Comparison of ENCODE assay signal across 8 cellular contexts in genomic region chr12:12715459-12716150, GRCh38. TPM values are rescaled to one million over a fixed set of nuclear protein-coding genes. Genes with fewer than 3 reads are reported as not detected.
DNase-seq lines count a peak whose midpoint lies in the region; ATAC-seq, FAIRE-seq and TF ChIP-seq lines count a peak whose summit lies in the region.

No MANE protein-coding gene starts in this region.

- ATAC-seq in A549 (no peak), HG03066 (IDR thresholded peaks at IDR 0.05; ENCODE audit: low read depth, unreplicated experiment) (peak; percentile 31), RWPE2 (ENCODE audit: low read depth) (no peak)

- TF ChIP-seq EP300 in A549 (IDR thresholded peaks at IDR 0.05): no peak

- POLR2A ChIA-PET in A549 (lab: Yijun Ruan, JAX): interaction anchor here (2.1 to 2.3 kb wide), 2 partner anchors 10 to 359 kb away, joined by 5 to 10 read pairs; partner anchors contain the start of gene BORCS5

- WGBS in A549 (ENCODE audit: missing lambda C conversion rate): 76% methylated on average over 10 of the region's 10 CpGs

- no peak for FAIRE-seq in A549 (lab: Jason Lieb, UNC)

- peak overlapping the region; percentile 77 for H3K4me3 Mint-ChIP-seq in nephron progenitor cell

- peaks cover 58% of the 10 kb centered on the region for H3K4me1 Mint-ChIP-seq in nephron progenitor cell

- CTCF ChIA-PET in A549 (lab: Yijun Ruan, JAX): interaction anchor here (0.6 to 1.8 kb wide), 6 partner anchors 12 to 316 kb away, joined by 3 to 11 read pairs (median 3); no protein-coding TSS in a partner anchor

- TF ChIP-seq CTCF in A549 (IDR thresholded peaks at IDR 0.05) (no peak), GM13977 (IDR thresholded peaks at IDR 0.05; ENCODE audit: extremely low read depth, insufficient read depth, missing control alignments) (no peak), RWPE2 (IDR thresholded peaks at IDR 0.05; ENCODE audit: poor library complexity, severe bottlenecking) (no peak), nephron progenitor cell (IDR thresholded peaks at IDR 0.05) (no peak)

- peak overlapping the region; percentile 62 for H3K27ac Mint-ChIP-seq in nephron progenitor cell

- TF ChIP-seq POLR2A in A549 (IDR thresholded peaks at IDR 0.05; ENCODE audit: low read length): no peak

- peaks cover 15% of the 10 kb centered on the region for H3K36me3 Mint-ChIP-seq in nephron progenitor cell (ENCODE audit: low read depth)

- H3K36me3 ChIP-seq in RWPE2 (ENCODE audit: low read depth): peaks cover 26% of the 10 kb centered on the region

- no peaks in the 10 kb centered on the region for H3K9me3 Mint-ChIP-seq in nephron progenitor cell

- peak overlapping the region; percentile 93 for H3K4me2 ChIP-seq in A549

- in situ Hi-C loops in GM13977 (cut with MboI; ENCODE audit: low pct_unique_long_range_greater_than_20kb, low sequenced_read_pairs, unreplicated experiment): loop anchor here (10.0 kb wide), 1 partner anchor 341 kb away; no protein-coding TSS in a partner anchor

- peak in 1 of 2 experiments; percentile 12 for DNase-seq in A549 (ENCODE audit: low read depth in 1 of 2, low spot score in 1 of 2)
- DNase-seq in GM13977 (ENCODE audit: low spot score): peak; percentile 51
- no peak for DNase-seq in RWPE2 (ENCODE audit: low spot score)
- DNase-seq in nephron progenitor cell: no peak
- no peak for DNase-seq in DMS114 treated with DMSO at 0.1 percent for 48 hours (lab: John Stamatoyannopoulos, UW; ENCODE audit: unreplicated experiment)
- no peak for DNase-seq in NCI-H446 (lab: John Stamatoyannopoulos, UW)

- H3K4me1 ChIP-seq in A549 (peaks cover 39% of the 10 kb centered on the region), RWPE2 (ENCODE audit: insufficient read depth, poor library complexity, severe bottlenecking) (peaks cover 20% of the 10 kb centered on the region)

- peaks cover 13% of the 10 kb centered on the region for H3K27me3 Mint-ChIP-seq in nephron progenitor cell (ENCODE audit: low read depth, poor library complexity)

- no peak overlapping the region for H3K4me3 ChIP-seq in A549
- H3K4me3 ChIP-seq in RWPE2 (ENCODE audit: severe bottlenecking): peak overlapping the region; percentile 86

- H3K27me3 ChIP-seq in RWPE2 (ENCODE audit: insufficient read depth, poor library complexity, severe bottlenecking): no peaks in the 10 kb centered on the region

- no peaks in the 10 kb centered on the region for H3K9me3 ChIP-seq in A549
- no peaks in the 10 kb centered on the region for H3K9me3 ChIP-seq in RWPE2 (ENCODE audit: severe bottlenecking)

- H3K27ac ChIP-seq in A549 (peak overlapping the region; percentile 96 to 98), RWPE2 (ENCODE audit: poor library complexity, severe bottlenecking) (peak overlapping the region; percentile 97), cingulate gyrus (ENCODE audit: low read depth, low read length) (peak overlapping the region; percentile 99)

- no peak for TF ChIP-seq RAD21 in A549 (conservative IDR thresholded peaks at IDR 0.05 in 1 of 2, IDR thresholded peaks at IDR 0.05 in 1 of 2)

TF ChIP-seq in A549, 52 proteins besides CTCF, POLR2A, EP300 and RAD21:
- TF ChIP-seq EHMT2 (IDR thresholded peaks at IDR 0.05; ENCODE audit: low read depth) (no peak), FOXS1 (CRISPR knock-in tag; IDR thresholded peaks at IDR 0.05) (no peak), NPAS2 (CRISPR knock-in tag; IDR thresholded peaks at IDR 0.05; ENCODE audit: borderline replicate concordance) (no peak), NR3C1 (IDR thresholded peaks at IDR 0.05) (no peak)

RNA-seq across cellular contexts. Expression of gene CDKN1B, which starts 1.6 kb away (rescaled TPM):
- 20.4 and 26.8 TPM in 2 replicates for polyA plus RNA-seq in A549 (2011; rRNA removed)
- polyA plus RNA-seq in A549 (2012; cell fraction: cytosol; rRNA removed): 8.1 and 9.7 TPM in 2 replicates
- 7.2 and 7.8 TPM in 2 replicates for polyA plus RNA-seq in A549 (2012; cell fraction: nucleus; rRNA removed)
- polyA plus RNA-seq in A549 (2017; fragmentation: RNase III; extraction: RNeasy Plus Mini Kit Qiagen cat#74134 plus additional on column Dnase treatment): 18.0 to 20.5 TPM (median 20.3 TPM) in 3 replicates
- polyA minus RNA-seq in A549 (2011; rRNA and poly(A)+ RNA removed): 7.8 and 11.8 TPM in 2 replicates

RNA-seq across cellular contexts. Expression of gene GPR19, which starts 19.6 kb away (rescaled TPM):
- polyA plus RNA-seq in A549 (2011; rRNA removed) (2.6 and 2.7 TPM in 2 replicates), A549 (2017; fragmentation: RNase III; extraction: RNeasy Plus Mini Kit Qiagen cat#74134 plus additional on column Dnase treatment) (1.8 to 2.6 TPM (median 1.9 TPM) in 3 replicates)
- polyA plus RNA-seq in A549 (2012; cell fraction: cytosol; rRNA removed): 1.5 and 2.2 TPM in 2 replicates
- 2.6 and 2.8 TPM in 2 replicates for polyA plus RNA-seq in A549 (2012; cell fraction: nucleus; rRNA removed)
- 2.3 and 3.7 TPM in 2 replicates for polyA minus RNA-seq in A549 (2011; rRNA and poly(A)+ RNA removed)
